In the genomic region with DNA sequence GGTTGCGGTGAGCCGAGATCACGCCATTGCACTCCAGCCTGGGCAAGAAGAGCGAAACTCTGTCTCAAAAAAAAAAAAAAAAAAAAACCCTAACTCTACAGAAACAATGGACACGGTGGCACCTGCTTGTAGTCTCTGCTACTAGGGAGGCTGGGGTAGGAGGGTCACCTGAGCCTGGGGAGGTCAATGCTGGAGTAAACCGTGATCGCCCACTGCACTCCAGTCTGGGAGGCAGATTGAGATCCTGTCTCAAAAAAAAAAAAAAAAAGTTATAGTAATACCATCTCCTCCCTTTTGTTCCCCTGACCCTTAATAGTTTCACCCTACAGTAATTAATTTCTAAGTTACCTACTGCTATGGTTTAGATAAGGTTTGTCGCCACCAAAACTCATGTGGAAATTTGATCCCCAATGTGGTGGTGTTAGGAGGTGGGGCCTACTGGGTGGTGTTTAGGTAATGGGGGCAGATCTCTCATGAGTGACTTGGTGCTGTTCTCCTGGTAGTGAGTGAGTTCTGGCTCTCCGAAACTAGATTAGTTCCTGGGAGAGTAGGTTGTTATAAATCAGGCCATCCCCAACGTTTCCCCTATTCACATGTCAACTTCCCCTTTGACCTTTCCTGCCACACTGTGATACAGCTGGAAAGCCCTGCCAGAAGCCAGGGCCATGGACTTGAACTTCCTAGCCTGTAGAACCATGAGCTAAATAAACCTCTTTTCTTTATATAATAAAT, we compare ENCODE assay signal across 2 cellular contexts.
A peak's percentile ranks its signal among the peaks of the same experiment; 100 is the strongest.
TF ChIP-seq lines count a peak whose summit lies in the region.

No MANE protein-coding gene starts in this region.

TF ChIP-seq in HEK293, 187 proteins besides CTCF, POLR2A, EP300 and RAD21 (continued from another document):
- TF ChIP-seq IKZF3 (tag by site-specific recombination; IDR thresholded peaks at IDR 0.05) (no peak), ZNF239 (tag by site-specific recombination; IDR thresholded peaks at IDR 0.05) (no peak), ZFP69B (tag by site-specific recombination; IDR thresholded peaks at IDR 0.05) (peak; percentile 77; the same call in 1 of the 2 replicates), ZBTB17 (tag by site-specific recombination; IDR thresholded peaks at IDR 0.05) (no peak), KLF1 (tag by site-specific recombination; IDR thresholded peaks at IDR 0.05) (peak; percentile 55; the same call in 1 of the 2 replicates), SETDB1 (IDR thresholded peaks at IDR 0.05; ENCODE audit: insufficient read length, low read length) (no peak), ZNF707 (tag by site-specific recombination; IDR thresholded peaks at IDR 0.05) (0 out of 2 replicates have a peak, but pooled peaks have one; percentile 19), ZNF561 (tag by site-specific recombination; IDR thresholded peaks at IDR 0.05; ENCODE audit: borderline replicate concordance) (no peak), ZNF785 (tag by site-specific recombination; IDR thresholded peaks at IDR 0.05) (no peak), ZNF175 (tag by site-specific recombination; IDR thresholded peaks at IDR 0.05) (no peak), ZNF510 (tag by site-specific recombination; IDR thresholded peaks at IDR 0.05; ENCODE audit: insufficient replicate concordance) (no peak)
- TF ChIP-seq, protein P1, sequence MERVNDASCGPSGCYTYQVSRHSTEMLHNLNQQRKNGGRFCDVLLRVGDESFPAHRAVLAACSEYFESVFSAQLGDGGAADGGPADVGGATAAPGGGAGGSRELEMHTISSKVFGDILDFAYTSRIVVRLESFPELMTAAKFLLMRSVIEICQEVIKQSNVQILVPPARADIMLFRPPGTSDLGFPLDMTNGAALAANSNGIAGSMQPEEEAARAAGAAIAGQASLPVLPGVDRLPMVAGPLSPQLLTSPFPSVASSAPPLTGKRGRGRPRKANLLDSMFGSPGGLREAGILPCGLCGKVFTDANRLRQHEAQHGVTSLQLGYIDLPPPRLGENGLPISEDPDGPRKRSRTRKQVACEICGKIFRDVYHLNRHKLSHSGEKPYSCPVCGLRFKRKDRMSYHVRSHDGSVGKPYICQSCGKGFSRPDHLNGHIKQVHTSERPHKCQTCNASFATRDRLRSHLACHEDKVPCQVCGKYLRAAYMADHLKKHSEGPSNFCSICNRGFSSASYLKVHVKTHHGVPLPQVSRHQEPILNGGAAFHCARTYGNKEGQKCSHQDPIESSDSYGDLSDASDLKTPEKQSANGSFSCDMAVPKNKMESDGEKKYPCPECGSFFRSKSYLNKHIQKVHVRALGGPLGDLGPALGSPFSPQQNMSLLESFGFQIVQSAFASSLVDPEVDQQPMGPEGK (tag by site-specific recombination; IDR thresholded peaks at IDR 0.05), result peak; percentile 65
- TF ChIP-seq, protein P2, sequence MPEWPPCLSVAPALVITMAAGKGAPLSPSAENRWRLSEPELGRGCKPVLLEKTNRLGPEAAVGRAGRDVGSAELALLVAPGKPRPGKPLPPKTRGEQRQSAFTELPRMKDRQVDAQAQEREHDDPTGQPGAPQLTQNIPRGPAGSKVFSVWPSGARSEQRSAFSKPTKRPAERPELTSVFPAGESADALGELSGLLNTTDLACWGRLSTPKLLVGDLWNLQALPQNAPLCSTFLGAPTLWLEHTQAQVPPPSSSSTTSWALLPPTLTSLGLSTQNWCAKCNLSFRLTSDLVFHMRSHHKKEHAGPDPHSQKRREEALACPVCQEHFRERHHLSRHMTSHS (tag by site-specific recombination; IDR thresholded peaks at IDR 0.05), result no peak
- TF ChIP-seq, protein P3, sequence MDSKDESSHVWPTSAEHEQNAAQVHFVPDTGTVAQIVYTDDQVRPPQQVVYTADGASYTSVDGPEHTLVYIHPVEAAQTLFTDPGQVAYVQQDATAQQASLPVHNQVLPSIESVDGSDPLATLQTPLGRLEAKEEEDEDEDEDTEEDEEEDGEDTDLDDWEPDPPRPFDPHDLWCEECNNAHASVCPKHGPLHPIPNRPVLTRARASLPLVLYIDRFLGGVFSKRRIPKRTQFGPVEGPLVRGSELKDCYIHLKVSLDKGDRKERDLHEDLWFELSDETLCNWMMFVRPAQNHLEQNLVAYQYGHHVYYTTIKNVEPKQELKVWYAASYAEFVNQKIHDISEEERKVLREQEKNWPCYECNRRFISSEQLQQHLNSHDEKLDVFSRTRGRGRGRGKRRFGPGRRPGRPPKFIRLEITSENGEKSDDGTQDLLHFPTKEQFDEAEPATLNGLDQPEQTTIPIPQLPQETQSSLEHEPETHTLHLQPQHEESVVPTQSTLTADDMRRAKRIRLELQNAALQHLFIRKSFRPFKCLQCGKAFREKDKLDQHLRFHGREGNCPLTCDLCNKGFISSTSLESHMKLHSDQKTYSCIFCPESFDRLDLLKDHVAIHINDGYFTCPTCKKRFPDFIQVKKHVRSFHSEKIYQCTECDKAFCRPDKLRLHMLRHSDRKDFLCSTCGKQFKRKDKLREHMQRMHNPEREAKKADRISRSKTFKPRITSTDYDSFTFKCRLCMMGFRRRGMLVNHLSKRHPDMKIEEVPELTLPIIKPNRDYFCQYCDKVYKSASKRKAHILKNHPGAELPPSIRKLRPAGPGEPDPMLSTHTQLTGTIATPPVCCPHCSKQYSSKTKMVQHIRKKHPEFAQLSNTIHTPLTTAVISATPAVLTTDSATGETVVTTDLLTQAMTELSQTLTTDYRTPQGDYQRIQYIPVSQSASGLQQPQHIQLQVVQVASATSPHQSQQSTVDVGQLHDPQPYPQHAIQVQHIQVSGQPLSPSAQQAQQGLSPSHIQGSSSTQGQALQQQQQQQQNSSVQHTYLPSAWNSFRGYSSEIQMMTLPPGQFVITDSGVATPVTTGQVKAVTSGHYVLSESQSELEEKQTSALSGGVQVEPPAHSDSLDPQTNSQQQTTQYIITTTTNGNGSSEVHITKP (tag by site-specific recombination; IDR thresholded peaks at IDR 0.05), result peak; percentile 55
- TF ChIP-seq, protein P4, sequence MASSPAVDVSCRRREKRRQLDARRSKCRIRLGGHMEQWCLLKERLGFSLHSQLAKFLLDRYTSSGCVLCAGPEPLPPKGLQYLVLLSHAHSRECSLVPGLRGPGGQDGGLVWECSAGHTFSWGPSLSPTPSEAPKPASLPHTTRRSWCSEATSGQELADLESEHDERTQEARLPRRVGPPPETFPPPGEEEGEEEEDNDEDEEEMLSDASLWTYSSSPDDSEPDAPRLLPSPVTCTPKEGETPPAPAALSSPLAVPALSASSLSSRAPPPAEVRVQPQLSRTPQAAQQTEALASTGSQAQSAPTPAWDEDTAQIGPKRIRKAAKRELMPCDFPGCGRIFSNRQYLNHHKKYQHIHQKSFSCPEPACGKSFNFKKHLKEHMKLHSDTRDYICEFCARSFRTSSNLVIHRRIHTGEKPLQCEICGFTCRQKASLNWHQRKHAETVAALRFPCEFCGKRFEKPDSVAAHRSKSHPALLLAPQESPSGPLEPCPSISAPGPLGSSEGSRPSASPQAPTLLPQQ (tag by site-specific recombination; IDR thresholded peaks at IDR 0.05), result peak; percentile 70
- TF ChIP-seq, protein P5, sequence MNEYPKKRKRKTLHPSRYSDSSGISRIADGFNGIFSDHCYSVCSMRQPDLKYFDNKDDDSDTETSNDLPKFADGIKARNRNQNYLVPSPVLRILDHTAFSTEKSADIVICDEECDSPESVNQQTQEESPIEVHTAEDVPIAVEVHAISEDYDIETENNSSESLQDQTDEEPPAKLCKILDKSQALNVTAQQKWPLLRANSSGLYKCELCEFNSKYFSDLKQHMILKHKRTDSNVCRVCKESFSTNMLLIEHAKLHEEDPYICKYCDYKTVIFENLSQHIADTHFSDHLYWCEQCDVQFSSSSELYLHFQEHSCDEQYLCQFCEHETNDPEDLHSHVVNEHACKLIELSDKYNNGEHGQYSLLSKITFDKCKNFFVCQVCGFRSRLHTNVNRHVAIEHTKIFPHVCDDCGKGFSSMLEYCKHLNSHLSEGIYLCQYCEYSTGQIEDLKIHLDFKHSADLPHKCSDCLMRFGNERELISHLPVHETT (tag by site-specific recombination; IDR thresholded peaks at IDR 0.05), result no peak

TF ChIP-seq in K562, 482 proteins besides CTCF, POLR2A, EP300 and RAD21 (continued from another document):
- TF ChIP-seq, protein P3 (IDR thresholded peaks at IDR 0.05; ENCODE audit: partially characterized antibody), result peak; percentile 6
- TF ChIP-seq NR2C2 (CRISPR knock-in tag; IDR thresholded peaks at IDR 0.05) (peak; percentile 59; the same call in 1 of the 2 replicates), NR2C2 (tag; IDR thresholded peaks at IDR 0.05) (peak; percentile 67), DPF2 (IDR thresholded peaks at IDR 0.05) (peak; percentile 59; the same call in 1 of the 2 replicates), NR2F6 (CRISPR knock-in tag; IDR thresholded peaks at IDR 0.05) (no peak), NCOA1 (IDR thresholded peaks at IDR 0.05; ENCODE audit: low read depth) (no peak), ZKSCAN1 (IDR thresholded peaks at IDR 0.05; ENCODE audit: low read depth, low read length) (peak; percentile 55; the same call in 1 of the 2 replicates), MEIS2 (IDR thresholded peaks at IDR 0.05; ENCODE audit: partially characterized antibody) (peak; percentile 68), RCOR1 (IDR thresholded peaks at IDR 0.05; ENCODE audit: borderline replicate concordance in 1 of 2, low read depth in 2 of 2, low read length in 2 of 2) (peak in 1 of 2 experiments; percentile 58; a peak in 1 of 4 replicates), MEF2D (tag; conservative IDR thresholded peaks at IDR 0.05; ENCODE audit: low read depth) (no peak), ZNF766 (CRISPR knock-in tag; conservative IDR thresholded peaks at IDR 0.05) (peak; percentile 99), ARID1B (IDR thresholded peaks at IDR 0.05) (peak; percentile 42; the same call in 1 of the 2 replicates), RBM25 (IDR thresholded peaks at IDR 0.05; ENCODE audit: low read depth, low read length, severe bottlenecking) (no peak), PHF8 (IDR thresholded peaks at IDR 0.05; ENCODE audit: borderline replicate concordance, low read length) (no peak)
- TF ChIP-seq, protein P6, sequence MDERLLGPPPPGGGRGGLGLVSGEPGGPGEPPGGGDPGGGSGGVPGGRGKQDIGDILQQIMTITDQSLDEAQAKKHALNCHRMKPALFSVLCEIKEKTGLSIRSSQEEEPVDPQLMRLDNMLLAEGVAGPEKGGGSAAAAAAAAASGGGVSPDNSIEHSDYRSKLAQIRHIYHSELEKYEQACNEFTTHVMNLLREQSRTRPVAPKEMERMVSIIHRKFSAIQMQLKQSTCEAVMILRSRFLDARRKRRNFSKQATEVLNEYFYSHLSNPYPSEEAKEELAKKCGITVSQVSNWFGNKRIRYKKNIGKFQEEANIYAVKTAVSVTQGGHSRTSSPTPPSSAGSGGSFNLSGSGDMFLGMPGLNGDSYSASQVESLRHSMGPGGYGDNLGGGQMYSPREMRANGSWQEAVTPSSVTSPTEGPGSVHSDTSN (CRISPR knock-in tag; IDR thresholded peaks at IDR 0.05; ENCODE audit: low read depth), result no peak
- TF ChIP-seq, protein P6 (tag; conservative IDR thresholded peaks at IDR 0.05; ENCODE audit: low read depth), result 0 out of 2 replicates have a peak, but pooled peaks have one; percentile 32
- TF ChIP-seq, protein P7, sequence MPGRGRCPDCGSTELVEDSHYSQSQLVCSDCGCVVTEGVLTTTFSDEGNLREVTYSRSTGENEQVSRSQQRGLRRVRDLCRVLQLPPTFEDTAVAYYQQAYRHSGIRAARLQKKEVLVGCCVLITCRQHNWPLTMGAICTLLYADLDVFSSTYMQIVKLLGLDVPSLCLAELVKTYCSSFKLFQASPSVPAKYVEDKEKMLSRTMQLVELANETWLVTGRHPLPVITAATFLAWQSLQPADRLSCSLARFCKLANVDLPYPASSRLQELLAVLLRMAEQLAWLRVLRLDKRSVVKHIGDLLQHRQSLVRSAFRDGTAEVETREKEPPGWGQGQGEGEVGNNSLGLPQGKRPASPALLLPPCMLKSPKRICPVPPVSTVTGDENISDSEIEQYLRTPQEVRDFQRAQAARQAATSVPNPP (IDR thresholded peaks at IDR 0.05; ENCODE audit: borderline replicate concordance, insufficient read depth, insufficient read length), result no peak
- TF ChIP-seq, protein P8, sequence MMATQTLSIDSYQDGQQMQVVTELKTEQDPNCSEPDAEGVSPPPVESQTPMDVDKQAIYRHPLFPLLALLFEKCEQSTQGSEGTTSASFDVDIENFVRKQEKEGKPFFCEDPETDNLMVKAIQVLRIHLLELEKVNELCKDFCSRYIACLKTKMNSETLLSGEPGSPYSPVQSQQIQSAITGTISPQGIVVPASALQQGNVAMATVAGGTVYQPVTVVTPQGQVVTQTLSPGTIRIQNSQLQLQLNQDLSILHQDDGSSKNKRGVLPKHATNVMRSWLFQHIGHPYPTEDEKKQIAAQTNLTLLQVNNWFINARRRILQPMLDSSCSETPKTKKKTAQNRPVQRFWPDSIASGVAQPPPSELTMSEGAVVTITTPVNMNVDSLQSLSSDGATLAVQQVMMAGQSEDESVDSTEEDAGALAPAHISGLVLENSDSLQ (IDR thresholded peaks at IDR 0.05), result peak; percentile 68
